1 cellular context compared by ENCODE assay signal in the genomic region with DNA sequence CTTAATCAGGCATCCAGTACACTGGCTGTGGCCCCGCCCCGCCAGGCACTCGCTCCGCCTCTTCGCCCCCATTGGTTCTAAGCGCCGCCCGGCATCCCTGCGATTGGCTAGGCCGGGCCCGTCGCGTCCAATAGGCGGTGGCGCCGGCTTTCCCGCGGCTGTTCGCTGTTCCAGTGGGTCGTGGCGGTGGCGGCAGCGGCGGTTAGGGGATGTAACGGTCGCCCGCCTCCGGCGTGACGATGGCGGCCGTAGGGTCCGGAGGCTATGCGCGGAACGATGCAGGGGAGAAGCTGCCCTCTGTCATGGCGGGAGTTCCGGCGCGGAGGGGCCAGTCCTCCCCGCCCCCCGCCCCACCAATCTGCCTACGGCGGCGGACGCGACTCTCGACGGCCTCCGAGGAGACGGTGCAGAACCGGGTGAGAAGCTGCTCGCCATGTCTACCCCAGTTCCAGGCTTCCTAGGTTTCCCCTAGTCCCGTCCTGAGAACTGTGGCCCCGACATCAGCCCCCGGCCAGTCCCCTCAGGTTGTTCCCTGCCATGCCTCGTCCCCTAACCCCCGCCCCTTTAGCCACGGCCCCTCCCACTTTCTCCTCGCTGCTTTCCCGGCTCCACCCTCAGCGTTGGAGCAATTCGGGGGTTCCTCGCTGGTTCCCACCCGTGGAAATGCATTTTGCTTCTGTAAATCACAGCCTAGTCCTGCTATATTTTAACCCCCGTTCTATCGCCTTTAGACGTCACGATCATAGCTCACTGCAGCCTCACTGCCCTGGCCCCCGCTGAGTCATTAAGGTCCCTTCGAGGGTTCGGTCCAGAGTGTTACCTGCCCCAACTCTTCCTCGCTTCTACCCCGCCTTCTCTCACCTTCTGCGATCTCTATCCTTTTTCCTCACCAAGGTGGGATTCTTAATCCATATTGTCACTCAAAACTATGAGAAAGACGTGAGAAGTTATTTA.
TF ChIP-seq lines count a peak whose summit lies in the region.

A gene (plus strand): TSS at position 165 of the 954 bp plus-strand sequence. CDS start 75 bp downstream, at position 240.

TF ChIP-seq in HepG2, 621 proteins besides CTCF, POLR2A, EP300 and RAD21 (continued from another document and continues in another):
- TF ChIP-seq, protein P1, sequence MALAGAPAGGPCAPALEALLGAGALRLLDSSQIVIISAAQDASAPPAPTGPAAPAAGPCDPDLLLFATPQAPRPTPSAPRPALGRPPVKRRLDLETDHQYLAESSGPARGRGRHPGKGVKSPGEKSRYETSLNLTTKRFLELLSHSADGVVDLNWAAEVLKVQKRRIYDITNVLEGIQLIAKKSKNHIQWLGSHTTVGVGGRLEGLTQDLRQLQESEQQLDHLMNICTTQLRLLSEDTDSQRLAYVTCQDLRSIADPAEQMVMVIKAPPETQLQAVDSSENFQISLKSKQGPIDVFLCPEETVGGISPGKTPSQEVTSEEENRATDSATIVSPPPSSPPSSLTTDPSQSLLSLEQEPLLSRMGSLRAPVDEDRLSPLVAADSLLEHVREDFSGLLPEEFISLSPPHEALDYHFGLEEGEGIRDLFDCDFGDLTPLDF (CRISPR knock-in tag; IDR thresholded peaks at IDR 0.05): peak; percentile 89
- TF ChIP-seq PRPF4 (IDR thresholded peaks at IDR 0.05; ENCODE audit: low read depth, low read length, poor library complexity, severe bottlenecking) (no peak), ZNF20 (CRISPR knock-in tag; IDR thresholded peaks at IDR 0.05) (no peak), BRCA1 (CRISPR knock-in tag; IDR thresholded peaks at IDR 0.05) (0 out of 2 replicates have a peak, but pooled peaks have one; percentile 76), ZNF775 (CRISPR knock-in tag; IDR thresholded peaks at IDR 0.05; ENCODE audit: borderline replicate concordance) (no peak), ZMYM3 (CRISPR knock-in tag; IDR thresholded peaks at IDR 0.05) (no peak), KDM5A (IDR thresholded peaks at IDR 0.05; ENCODE audit: borderline replicate concordance, low read length) (no peak), SALL2 (CRISPR knock-in tag; IDR thresholded peaks at IDR 0.05) (0 out of 2 replicates have a peak, but pooled peaks have one; percentile 22), KLF6 (CRISPR knock-in tag; IDR thresholded peaks at IDR 0.05) (0 out of 2 replicates have a peak, but pooled peaks have one; percentile 13), ZSCAN12 (CRISPR knock-in tag; IDR thresholded peaks at IDR 0.05) (no peak), ZMYM2 (CRISPR knock-in tag; IDR thresholded peaks at IDR 0.05) (peak; percentile 14; the same call in 1 of the 2 replicates), HOXA5 (CRISPR knock-in tag; IDR thresholded peaks at IDR 0.05) (peak; percentile 71), SETDB1 (CRISPR knock-in tag; IDR thresholded peaks at IDR 0.05; ENCODE audit: borderline replicate concordance) (no peak), ZNF570 (CRISPR knock-in tag; IDR thresholded peaks at IDR 0.05; ENCODE audit: borderline replicate concordance) (no peak), HDAC2 (CRISPR knock-in tag; IDR thresholded peaks at IDR 0.05) (peak; percentile 27; the same call in 1 of the 2 replicates), SP2 (CRISPR knock-in tag; IDR thresholded peaks at IDR 0.05) (peak; percentile 81), SAP130 (CRISPR knock-in tag; IDR thresholded peaks at IDR 0.05; ENCODE audit: low read depth) (peak; percentile 99), BORCS8-MEF2B (CRISPR knock-in tag; IDR thresholded peaks at IDR 0.05) (0 out of 2 replicates have a peak, but pooled peaks have one; percentile 6), ZFP90 (CRISPR knock-in tag; IDR thresholded peaks at IDR 0.05; ENCODE audit: borderline replicate concordance) (0 out of 2 replicates have a peak, but pooled peaks have one; percentile 43), MXI1 (IDR thresholded peaks at IDR 0.05; ENCODE audit: borderline replicate concordance, low read depth, low read length) (peak; percentile 97), GTF2F1 (IDR thresholded peaks at IDR 0.05; ENCODE audit: low read length) (no peak), ZNF558 (CRISPR knock-in tag; IDR thresholded peaks at IDR 0.05; ENCODE audit: borderline replicate concordance) (0 out of 2 replicates have a peak, but pooled peaks have one; percentile 38), NR2F2 (IDR thresholded peaks at IDR 0.05; ENCODE audit: borderline replicate concordance, low read depth) (no peak), MAZ (IDR thresholded peaks at IDR 0.05; ENCODE audit: borderline replicate concordance, low read depth, low read length) (0 out of 2 replicates have a peak, but pooled peaks have one; percentile 6), MAZ (CRISPR knock-in tag; IDR thresholded peaks at IDR 0.05; ENCODE audit: low read depth) (no peak), ISL2 (CRISPR knock-in tag; IDR thresholded peaks at IDR 0.05) (peak; percentile 3; the same call in 1 of the 2 replicates), YY1 (IDR thresholded peaks at IDR 0.05; ENCODE audit: insufficient read depth, insufficient replicate concordance, low read depth, low read length) (peak; percentile 63), ZFP36L1 (CRISPR knock-in tag; IDR thresholded peaks at IDR 0.05) (0 out of 2 replicates have a peak, but pooled peaks have one; percentile 15), ZNF33B (CRISPR knock-in tag; IDR thresholded peaks at IDR 0.05) (peak; percentile 3; the same call in 1 of the 2 replicates), FOXM1 (CRISPR knock-in tag; IDR thresholded peaks at IDR 0.05) (0 out of 2 replicates have a peak, but pooled peaks have one; percentile 10), ZNF777 (CRISPR knock-in tag; IDR thresholded peaks at IDR 0.05) (peak; percentile 84), HDAC1 (CRISPR knock-in tag; IDR thresholded peaks at IDR 0.05) (peak; percentile 94), ASH2L (IDR thresholded peaks at IDR 0.05; ENCODE audit: insufficient read length, low read depth, low read length) (peak; percentile 10), RFXANK (CRISPR knock-in tag; IDR thresholded peaks at IDR 0.05) (0 out of 2 replicates have a peak, but pooled peaks have one; percentile 11), NFYB (CRISPR knock-in tag; IDR thresholded peaks at IDR 0.05) (peak; percentile 98), U2AF1 (optimal IDR thresholded peaks at IDR 0.05; ENCODE audit: low read depth, low read length) (no peak), NFE2L2 (IDR thresholded peaks at IDR 0.05; ENCODE audit: low read length) (no peak), DMAP1 (CRISPR knock-in tag; IDR thresholded peaks at IDR 0.05) (peak; percentile 17; the same call in 1 of the 2 replicates), RBFOX2 (IDR thresholded peaks at IDR 0.05; ENCODE audit: low read depth, low read length) (0 out of 2 replicates have a peak, but pooled peaks have one; percentile 56), SP4 (CRISPR knock-in tag; IDR thresholded peaks at IDR 0.05) (peak; percentile 84), ZNF709 (CRISPR knock-in tag; IDR thresholded peaks at IDR 0.05) (no peak), ZNF230 (CRISPR knock-in tag; IDR thresholded peaks at IDR 0.05) (0 out of 2 replicates have a peak, but pooled peaks have one; percentile 8), BRD4 (CRISPR knock-in tag; IDR thresholded peaks at IDR 0.05) (no peak; the same call in 1 of the 2 replicates), ZNF264 (CRISPR knock-in tag; IDR thresholded peaks at IDR 0.05) (0 out of 2 replicates have a peak, but pooled peaks have one; percentile 12), SIN3B (IDR thresholded peaks at IDR 0.05; ENCODE audit: low read length) (peak; percentile 96), ZBTB7A (CRISPR knock-in tag; IDR thresholded peaks at IDR 0.05) (peak; percentile 50; the same call in 1 of the 2 replicates), HOXA7 (CRISPR knock-in tag; IDR thresholded peaks at IDR 0.05) (no peak)
- TF ChIP-seq, protein P2, sequence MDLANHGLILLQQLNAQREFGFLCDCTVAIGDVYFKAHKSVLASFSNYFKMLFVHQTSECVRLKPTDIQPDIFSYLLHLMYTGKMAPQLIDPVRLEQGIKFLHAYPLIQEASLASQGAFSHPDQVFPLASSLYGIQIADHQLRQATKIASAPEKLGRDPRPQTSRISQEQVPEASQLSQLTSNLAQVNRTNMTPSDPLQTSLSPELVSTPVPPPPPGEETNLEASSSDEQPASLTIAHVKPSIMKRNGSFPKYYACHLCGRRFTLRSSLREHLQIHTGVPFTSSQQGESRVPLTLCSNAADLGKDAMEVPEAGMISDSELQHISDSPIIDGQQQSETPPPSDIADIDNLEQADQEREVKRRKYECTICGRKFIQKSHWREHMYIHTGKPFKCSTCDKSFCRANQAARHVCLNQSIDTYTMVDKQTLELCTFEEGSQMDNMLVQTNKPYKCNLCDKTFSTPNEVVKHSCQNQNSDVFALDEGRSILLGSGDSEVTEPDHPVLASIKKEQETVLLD (CRISPR knock-in tag; IDR thresholded peaks at IDR 0.05; ENCODE audit: low read depth): peak; percentile 75; the same call in 1 of the 2 replicates
- TF ChIP-seq, protein P3, sequence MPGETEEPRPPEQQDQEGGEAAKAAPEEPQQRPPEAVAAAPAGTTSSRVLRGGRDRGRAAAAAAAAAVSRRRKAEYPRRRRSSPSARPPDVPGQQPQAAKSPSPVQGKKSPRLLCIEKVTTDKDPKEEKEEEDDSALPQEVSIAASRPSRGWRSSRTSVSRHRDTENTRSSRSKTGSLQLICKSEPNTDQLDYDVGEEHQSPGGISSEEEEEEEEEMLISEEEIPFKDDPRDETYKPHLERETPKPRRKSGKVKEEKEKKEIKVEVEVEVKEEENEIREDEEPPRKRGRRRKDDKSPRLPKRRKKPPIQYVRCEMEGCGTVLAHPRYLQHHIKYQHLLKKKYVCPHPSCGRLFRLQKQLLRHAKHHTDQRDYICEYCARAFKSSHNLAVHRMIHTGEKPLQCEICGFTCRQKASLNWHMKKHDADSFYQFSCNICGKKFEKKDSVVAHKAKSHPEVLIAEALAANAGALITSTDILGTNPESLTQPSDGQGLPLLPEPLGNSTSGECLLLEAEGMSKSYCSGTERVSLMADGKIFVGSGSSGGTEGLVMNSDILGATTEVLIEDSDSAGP (CRISPR knock-in tag; IDR thresholded peaks at IDR 0.05; ENCODE audit: borderline replicate concordance): peak; percentile 51; the same call in 1 of the 2 replicates
- TF ChIP-seq, protein P4, sequence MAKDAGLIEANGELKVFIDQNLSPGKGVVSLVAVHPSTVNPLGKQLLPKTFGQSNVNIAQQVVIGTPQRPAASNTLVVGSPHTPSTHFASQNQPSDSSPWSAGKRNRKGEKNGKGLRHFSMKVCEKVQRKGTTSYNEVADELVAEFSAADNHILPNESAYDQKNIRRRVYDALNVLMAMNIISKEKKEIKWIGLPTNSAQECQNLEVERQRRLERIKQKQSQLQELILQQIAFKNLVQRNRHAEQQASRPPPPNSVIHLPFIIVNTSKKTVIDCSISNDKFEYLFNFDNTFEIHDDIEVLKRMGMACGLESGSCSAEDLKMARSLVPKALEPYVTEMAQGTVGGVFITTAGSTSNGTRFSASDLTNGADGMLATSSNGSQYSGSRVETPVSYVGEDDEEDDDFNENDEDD (CRISPR knock-in tag; IDR thresholded peaks at IDR 0.05; ENCODE audit: borderline replicate concordance): peak; percentile 96
- TF ChIP-seq, protein P5, sequence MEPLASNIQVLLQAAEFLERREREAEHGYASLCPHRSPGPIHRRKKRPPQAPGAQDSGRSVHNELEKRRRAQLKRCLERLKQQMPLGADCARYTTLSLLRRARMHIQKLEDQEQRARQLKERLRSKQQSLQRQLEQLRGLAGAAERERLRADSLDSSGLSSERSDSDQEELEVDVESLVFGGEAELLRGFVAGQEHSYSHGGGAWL (CRISPR knock-in tag; IDR thresholded peaks at IDR 0.05): 0 out of 2 replicates have a peak, but pooled peaks have one; percentile 28
- TF ChIP-seq, protein P6, sequence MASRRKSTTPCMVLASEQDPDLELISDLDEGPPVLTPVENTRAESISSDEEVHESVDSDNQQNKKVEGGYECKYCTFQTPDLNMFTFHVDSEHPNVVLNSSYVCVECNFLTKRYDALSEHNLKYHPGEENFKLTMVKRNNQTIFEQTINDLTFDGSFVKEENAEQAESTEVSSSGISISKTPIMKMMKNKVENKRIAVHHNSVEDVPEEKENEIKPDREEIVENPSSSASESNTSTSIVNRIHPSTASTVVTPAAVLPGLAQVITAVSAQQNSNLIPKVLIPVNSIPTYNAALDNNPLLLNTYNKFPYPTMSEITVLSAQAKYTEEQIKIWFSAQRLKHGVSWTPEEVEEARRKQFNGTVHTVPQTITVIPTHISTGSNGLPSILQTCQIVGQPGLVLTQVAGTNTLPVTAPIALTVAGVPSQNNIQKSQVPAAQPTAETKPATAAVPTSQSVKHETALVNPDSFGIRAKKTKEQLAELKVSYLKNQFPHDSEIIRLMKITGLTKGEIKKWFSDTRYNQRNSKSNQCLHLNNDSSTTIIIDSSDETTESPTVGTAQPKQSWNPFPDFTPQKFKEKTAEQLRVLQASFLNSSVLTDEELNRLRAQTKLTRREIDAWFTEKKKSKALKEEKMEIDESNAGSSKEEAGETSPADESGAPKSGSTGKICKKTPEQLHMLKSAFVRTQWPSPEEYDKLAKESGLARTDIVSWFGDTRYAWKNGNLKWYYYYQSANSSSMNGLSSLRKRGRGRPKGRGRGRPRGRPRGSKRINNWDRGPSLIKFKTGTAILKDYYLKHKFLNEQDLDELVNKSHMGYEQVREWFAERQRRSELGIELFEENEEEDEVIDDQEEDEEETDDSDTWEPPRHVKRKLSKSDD (CRISPR knock-in tag; IDR thresholded peaks at IDR 0.05; ENCODE audit: low read depth): 0 out of 2 replicates have a peak, but pooled peaks have one; percentile 6
- TF ChIP-seq, protein P7, sequence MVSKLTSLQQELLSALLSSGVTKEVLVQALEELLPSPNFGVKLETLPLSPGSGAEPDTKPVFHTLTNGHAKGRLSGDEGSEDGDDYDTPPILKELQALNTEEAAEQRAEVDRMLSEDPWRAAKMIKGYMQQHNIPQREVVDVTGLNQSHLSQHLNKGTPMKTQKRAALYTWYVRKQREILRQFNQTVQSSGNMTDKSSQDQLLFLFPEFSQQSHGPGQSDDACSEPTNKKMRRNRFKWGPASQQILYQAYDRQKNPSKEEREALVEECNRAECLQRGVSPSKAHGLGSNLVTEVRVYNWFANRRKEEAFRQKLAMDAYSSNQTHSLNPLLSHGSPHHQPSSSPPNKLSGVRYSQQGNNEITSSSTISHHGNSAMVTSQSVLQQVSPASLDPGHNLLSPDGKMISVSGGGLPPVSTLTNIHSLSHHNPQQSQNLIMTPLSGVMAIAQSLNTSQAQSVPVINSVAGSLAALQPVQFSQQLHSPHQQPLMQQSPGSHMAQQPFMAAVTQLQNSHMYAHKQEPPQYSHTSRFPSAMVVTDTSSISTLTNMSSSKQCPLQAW (CRISPR knock-in tag; IDR thresholded peaks at IDR 0.05): 0 out of 2 replicates have a peak, but pooled peaks have one; percentile 9
- TF ChIP-seq, protein P8, sequence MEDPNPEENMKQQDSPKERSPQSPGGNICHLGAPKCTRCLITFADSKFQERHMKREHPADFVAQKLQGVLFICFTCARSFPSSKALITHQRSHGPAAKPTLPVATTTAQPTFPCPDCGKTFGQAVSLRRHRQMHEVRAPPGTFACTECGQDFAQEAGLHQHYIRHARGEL (CRISPR knock-in tag; IDR thresholded peaks at IDR 0.05): no peak
- TF ChIP-seq, protein P9, sequence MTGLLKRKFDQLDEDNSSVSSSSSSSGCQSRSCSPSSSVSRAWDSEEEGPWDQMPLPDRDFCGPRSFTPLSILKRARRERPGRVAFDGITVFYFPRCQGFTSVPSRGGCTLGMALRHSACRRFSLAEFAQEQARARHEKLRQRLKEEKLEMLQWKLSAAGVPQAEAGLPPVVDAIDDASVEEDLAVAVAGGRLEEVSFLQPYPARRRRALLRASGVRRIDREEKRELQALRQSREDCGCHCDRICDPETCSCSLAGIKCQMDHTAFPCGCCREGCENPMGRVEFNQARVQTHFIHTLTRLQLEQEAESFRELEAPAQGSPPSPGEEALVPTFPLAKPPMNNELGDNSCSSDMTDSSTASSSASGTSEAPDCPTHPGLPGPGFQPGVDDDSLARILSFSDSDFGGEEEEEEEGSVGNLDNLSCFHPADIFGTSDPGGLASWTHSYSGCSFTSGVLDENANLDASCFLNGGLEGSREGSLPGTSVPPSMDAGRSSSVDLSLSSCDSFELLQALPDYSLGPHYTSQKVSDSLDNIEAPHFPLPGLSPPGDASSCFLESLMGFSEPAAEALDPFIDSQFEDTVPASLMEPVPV (CRISPR knock-in tag; IDR thresholded peaks at IDR 0.05): 0 out of 2 replicates have a peak, but pooled peaks have one; percentile 25
